Comparison of ENCODE assay signal across 21 cellular contexts in the genomic region with DNA sequence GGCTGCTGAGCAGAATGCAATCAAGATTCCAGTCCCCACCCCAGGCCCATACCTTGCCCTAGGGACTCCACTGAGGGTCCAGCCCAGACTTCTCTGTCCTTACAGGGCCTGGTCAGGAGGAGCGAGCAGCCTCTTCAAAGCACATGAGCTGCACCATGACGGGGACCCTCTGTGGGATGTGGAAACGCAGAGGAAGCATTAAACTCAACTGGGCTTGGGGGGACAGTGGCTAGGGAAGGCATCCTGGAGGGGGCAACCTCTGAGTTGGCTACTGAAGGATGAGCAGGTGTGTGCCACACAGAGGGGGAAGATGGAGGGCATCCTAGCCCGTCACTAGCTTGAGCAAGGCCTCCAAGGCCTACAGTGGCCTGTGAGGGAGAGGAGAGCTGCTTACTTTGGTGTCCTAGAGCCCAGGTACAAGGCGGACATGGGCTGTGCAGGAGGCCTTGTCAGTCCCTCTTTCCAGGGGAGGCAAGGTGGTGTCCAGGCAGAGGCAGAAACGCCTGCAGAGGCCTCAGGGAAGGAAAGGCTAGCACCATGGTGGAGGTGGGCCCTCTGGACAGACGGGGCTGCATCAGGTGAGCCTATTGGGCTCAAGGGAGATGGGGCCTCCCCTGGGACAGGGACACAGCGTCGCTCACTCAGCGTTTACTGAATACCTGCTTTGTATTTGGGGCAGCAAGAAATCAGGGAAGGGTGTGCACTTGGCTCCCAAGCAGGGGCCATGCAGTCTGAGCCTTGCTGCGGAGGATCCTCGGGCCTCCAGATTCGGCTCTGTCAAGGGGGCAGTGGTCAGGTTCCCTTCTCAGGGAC. TPM values are rescaled to one million over a fixed set of nuclear protein-coding genes. Genes with fewer than 3 reads are reported as not detected.
"Had no signal": no experiment of that assay in that cellular context is flagged by ENCODE, and none has a peak within 500 bp of the region (broad histone marks: within the 10 kb centered on the region; RNA-seq: fewer than 3 reads in every experiment).

No MANE protein-coding gene starts in this region.

- H3K27ac Mint-ChIP-seq: activated B cell treated with CpG ODN at 0.5 μM for 24 hours; activated naive CD8-positive, alpha-beta T cell treated with anti-CD3 and anti-CD28 coated beads, Interleukin-2, amount 10 ng/mL, durations not matched to agents 7 days and 5 days; brain; T-helper 2 cell treated with Interferon-gamma antibody and Interleukin-4, amounts not matched to agents 5 μg/mL and 100 μg/mL, for 36 hours had no signal

- H3K9me3 Mint-ChIP-seq: activated B cell treated with CpG ODN at 0.5 μM for 24 hours; activated naive CD8-positive, alpha-beta T cell treated with anti-CD3 and anti-CD28 coated beads, Interleukin-2, amount 10 ng/mL, durations not matched to agents 7 days and 5 days; brain; T-helper 2 cell treated with Interferon-gamma antibody and Interleukin-4, amounts not matched to agents 5 μg/mL and 100 μg/mL, for 36 hours had no signal

- H3K4me3 Mint-ChIP-seq: activated B cell treated with CpG ODN at 0.5 μM for 24 hours; activated naive CD8-positive, alpha-beta T cell treated with anti-CD3 and anti-CD28 coated beads, Interleukin-2, amount 10 ng/mL, durations not matched to agents 7 days and 5 days; brain; T-helper 2 cell treated with Interferon-gamma antibody and Interleukin-4, amounts not matched to agents 5 μg/mL and 100 μg/mL, for 36 hours had no signal

- H3K36me3 ChIP-seq: uterus had no signal

- DNase-seq: activated B cell treated with CpG ODN at 0.5 μM for 24 hours; activated CD4-positive, alpha-beta T cell treated with anti-CD3 and anti-CD28 coated beads for 48 hours; activated effector memory CD4-positive, alpha-beta T cell treated with Interleukin-2 at 50 U/mL for 16 hours; activated naive CD8-positive, alpha-beta T cell treated with anti-CD3 and anti-CD28 coated beads, Interleukin-2, amount 10 ng/mL, durations not matched to agents 7 days and 5 days; effector memory CD4-positive, alpha-beta T cell; foreskin melanocyte; midbrain; retina; stimulated activated CD4-positive, alpha-beta T cell treated with anti-CD3 and anti-CD28 coated beads, Interleukin-15, amount 100 ng/mL, for 24 hours; stimulated activated CD4-positive, alpha-beta T cell treated with anti-CD3 and anti-CD28 coated beads, Interleukin-4, amount 100 ng/mL, for 1 hour; stimulated activated naive CD4-positive, alpha-beta T cell; uterus had no signal

- H3K9me3 ChIP-seq: neutrophil, tibial artery, uterus had no signal

- H3K27ac ChIP-seq: epithelial cell of prostate, tibial artery, uterus had no signal

- H3K4me3 ChIP-seq: lung, tibial artery, uterus had no signal

- H3K4me1 Mint-ChIP-seq: brain had no signal

- H3K4me1 ChIP-seq: tibial artery, uterus had no signal

- H3K27me3 Mint-ChIP-seq: activated B cell treated with CpG ODN at 0.5 μM for 24 hours; activated naive CD8-positive, alpha-beta T cell treated with anti-CD3 and anti-CD28 coated beads, Interleukin-2, amount 10 ng/mL, durations not matched to agents 7 days and 5 days had no signal

- H3K27me3 ChIP-seq: neutrophil, tibial artery, uterus had no signal

RNA-seq across cellular contexts. Expression of a gene that starts 18.9 kb away (rescaled TPM):
- total RNA-seq: activated B cell treated with CpG ODN at 0.5 μM for 24 hours; activated CD8-positive, alpha-beta memory T cell treated with anti-CD3 and anti-CD28 coated beads for 36 hours; activated naive CD8-positive, alpha-beta T cell treated with anti-CD3 and anti-CD28 coated beads, Interleukin-2, amount 10 ng/mL, durations not matched to agents 7 days and 5 days; skeletal muscle tissue had no signal
- polyA plus RNA-seq: fibroblast of lung had no signal
